ENCODE assay signal across 8 cellular contexts in the genomic region with DNA sequence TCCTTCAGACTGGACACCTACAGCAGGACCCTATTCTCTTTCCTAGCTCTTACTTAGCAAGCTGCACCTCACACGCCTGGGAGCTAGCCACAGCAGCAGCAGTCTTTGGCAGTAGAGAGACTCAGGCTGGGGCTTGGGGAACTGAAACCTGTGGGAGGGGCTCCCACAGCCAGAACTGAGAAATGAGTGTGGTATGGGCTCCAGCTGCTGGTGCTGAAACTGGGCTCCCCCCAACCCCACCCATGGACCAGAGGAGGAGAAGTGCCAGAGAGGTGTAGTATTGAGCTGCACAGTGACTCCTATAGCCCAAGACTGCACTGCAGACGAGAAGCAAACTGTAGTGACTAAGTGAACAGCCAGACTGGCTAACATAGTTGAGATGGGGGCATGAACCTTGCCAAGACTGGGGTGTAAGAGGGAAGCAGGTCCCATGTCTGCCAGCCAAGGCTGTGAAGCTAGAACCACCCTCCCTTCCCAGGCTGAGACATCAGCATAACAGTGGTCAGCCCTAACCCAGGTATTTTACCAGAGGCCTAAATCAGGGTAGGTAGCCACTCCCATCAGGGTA.
DNase-seq lines count a peak whose midpoint lies in the region; ATAC-seq, FAIRE-seq and TF ChIP-seq lines count a peak whose summit lies in the region.

No MANE protein-coding gene starts in this region.

- CTCF ChIA-PET in activated CD4-positive, alpha-beta T cell treated with anti-CD3 and anti-CD28 coated beads, Interleukin-2, amount 10 ng/mL, durations not matched to agents 7 days and 5 days (lab: Charles Lee), result interaction anchor here (1.6 kb wide), 1 partner anchor 14 kb away, joined by 6 read pairs; no protein-coding TSS in a partner anchor

- ATAC-seq in HG03135 (IDR thresholded peaks at IDR 0.05; ENCODE audit: unreplicated experiment), result peak; percentile 95
- ATAC-seq in aorta (ENCODE audit: low FRiP score), result peak; percentile 48

- peaks cover 0 to under 1% (median 0%) of the 10 kb centered on the region in 11 experiments; a peak in 1 of 22 replicates for H3K36me3 ChIP-seq in BLaER1 treated with 17β-estradiol and CSF1 and Interleukin-3, amounts not matched to agents 10 nM and 100 nM
- H3K36me3 ChIP-seq in liver (ENCODE audit: control insufficient read depth in 4 of 4, insufficient read depth in 3 of 4, low read depth in 1 of 4, low read length in 3 of 4) (no peaks in the 10 kb centered on the region), aorta (ENCODE audit: control insufficient read depth in 1 of 2, insufficient read depth in 2 of 2, low read length in 1 of 2) (no peaks in the 10 kb centered on the region)

- peak; percentile 97 for FAIRE-seq in GM19239 (lab: Jason Lieb, UNC)

- DNase-seq in GM19239 (ENCODE audit: insufficient read length, low spot score) (peak; percentile 81), aorta (peak in 1 of 2 donors; percentile 81), NCI-H1694 treated with DMSO at 0.1 percent for 48 hours (lab: John Stamatoyannopoulos, UW) (no peak), ecto neural progenitor cell (ENCODE audit: low spot score) (no peak)
- peak; percentile 37 for DNase-seq in activated CD4-positive, alpha-beta T cell treated with anti-CD3 and anti-CD28 coated beads, Interleukin-2, amount 10 ng/mL, durations not matched to agents 7 days and 5 days

- H3K4me1 ChIP-seq in BLaER1 treated with 17β-estradiol and CSF1 and Interleukin-3, amounts not matched to agents 10 nM and 100 nM, result peaks cover 27 to 50% (median 38%) of the 10 kb centered on the region in 10 experiments
- no peaks in the 10 kb centered on the region for H3K4me1 ChIP-seq in liver (ENCODE audit: control insufficient read depth in 4 of 4, insufficient read depth in 4 of 4, low read length in 3 of 4)
- no peaks in the 10 kb centered on the region for H3K4me1 ChIP-seq in aorta (ENCODE audit: control insufficient read depth in 1 of 2, insufficient read depth in 2 of 2, low read length in 2 of 2)

- H4K20me1 ChIP-seq in BLaER1 treated with 17β-estradiol and CSF1 and Interleukin-3, amounts not matched to agents 10 nM and 100 nM, result peaks cover 11 to 74% (median 32%) of the 10 kb centered on the region in 11 experiments; a peak in 19 of 22 replicates

- TF ChIP-seq RAD21 in liver (IDR thresholded peaks at IDR 0.05), result peak in 1 of 2 donors; percentile 16

- peak overlapping the region; percentile 82 for H3K27ac Mint-ChIP-seq in activated CD4-positive, alpha-beta T cell treated with anti-CD3 and anti-CD28 coated beads, Interleukin-2, amount 10 ng/mL, durations not matched to agents 7 days and 5 days

- peaks cover 37% of the 10 kb centered on the region for H3K4me1 Mint-ChIP-seq in activated CD4-positive, alpha-beta T cell treated with anti-CD3 and anti-CD28 coated beads, Interleukin-2, amount 10 ng/mL, durations not matched to agents 7 days and 5 days

- H3K4me2 ChIP-seq in BLaER1 treated with 17β-estradiol and CSF1 and Interleukin-3, amounts not matched to agents 10 nM and 100 nM, result peak overlapping the region; percentile 52 to 80 (median 65)

- POLR2A ChIA-PET in activated CD4-positive, alpha-beta T cell treated with anti-CD3 and anti-CD28 coated beads, Interleukin-2, amount 10 ng/mL, durations not matched to agents 7 days and 5 days (lab: Charles Lee), result no interaction called here

- H3K9me3 Mint-ChIP-seq in activated CD4-positive, alpha-beta T cell treated with anti-CD3 and anti-CD28 coated beads, Interleukin-2, amount 10 ng/mL, durations not matched to agents 7 days and 5 days, result no peaks in the 10 kb centered on the region

- no peak overlapping the region for H3K4me3 Mint-ChIP-seq in activated CD4-positive, alpha-beta T cell treated with anti-CD3 and anti-CD28 coated beads, Interleukin-2, amount 10 ng/mL, durations not matched to agents 7 days and 5 days

- H3K9ac ChIP-seq in BLaER1 treated with 17β-estradiol and CSF1 and Interleukin-3, amounts not matched to agents 10 nM and 100 nM, result no peak overlapping the region; a peak in 1 of 22 replicates
- no peak overlapping the region for H3K9ac ChIP-seq in liver (ENCODE audit: low read depth in 1 of 2, low read length in 2 of 2)

- H3K27me3 ChIP-seq in BLaER1 treated with 17β-estradiol and CSF1 and Interleukin-3, amounts not matched to agents 10 nM and 100 nM, result no peaks in the 10 kb centered on the region
- H3K27me3 ChIP-seq in liver (ENCODE audit: control insufficient read depth in 4 of 4, insufficient read depth in 4 of 4, low read length in 3 of 4) (no peaks in the 10 kb centered on the region), aorta (ENCODE audit: control insufficient read depth in 1 of 2, insufficient read depth in 2 of 2, low read length in 1 of 2) (no peaks in the 10 kb centered on the region)

- no peaks in the 10 kb centered on the region for H3K27me3 Mint-ChIP-seq in activated CD4-positive, alpha-beta T cell treated with anti-CD3 and anti-CD28 coated beads, Interleukin-2, amount 10 ng/mL, durations not matched to agents 7 days and 5 days

- WGBS in liver, result 83% methylated on average over 2 of the region's 2 CpGs
- 61 to 70% methylated on average over 2 of the region's 2 CpGs for WGBS in aorta, 2 donors

- H3K27ac ChIP-seq in BLaER1 treated with 17β-estradiol and CSF1 and Interleukin-3, amounts not matched to agents 10 nM and 100 nM, result peak overlapping the region in 5 of 11 experiments; percentile 27 to 54 (median 38); a peak in 4 of 22 replicates
- H3K27ac ChIP-seq in liver (ENCODE audit: low read depth in 1 of 2, low read length in 2 of 2) (no peak overlapping the region), aorta (ENCODE audit: low read depth in 1 of 2, low read length in 2 of 2) (no peak overlapping the region)

- TF ChIP-seq CTCF in liver (IDR thresholded peaks at IDR 0.05; ENCODE audit: low read depth, low read length, missing input control), result no peak

- intact Hi-C loops in aorta (cut with DNase I), result no loop called here

- H3K4me3 ChIP-seq in BLaER1 treated with 17β-estradiol and CSF1 and Interleukin-3, amounts not matched to agents 10 nM and 100 nM, result no peak overlapping the region
- H3K4me3 ChIP-seq in liver (ENCODE audit: low read depth in 1 of 3, low read length in 3 of 3) (no peak overlapping the region), aorta (ENCODE audit: low read length in 2 of 2) (no peak overlapping the region)

- peaks cover 0 to 14% (median 5%) of the 10 kb centered on the region in 11 experiments; a peak in 7 of 22 replicates for H3K9me3 ChIP-seq in BLaER1 treated with 17β-estradiol and CSF1 and Interleukin-3, amounts not matched to agents 10 nM and 100 nM (replicated peaks in 1 of 11)
- H3K9me3 ChIP-seq in liver (ENCODE audit: control insufficient read depth in 4 of 4, low read length in 3 of 4) (no peaks in the 10 kb centered on the region), aorta (ENCODE audit: control insufficient read depth, low read length) (peaks cover 2% of the 10 kb centered on the region)

- peaks cover 4% of the 10 kb centered on the region for H3K36me3 Mint-ChIP-seq in activated CD4-positive, alpha-beta T cell treated with anti-CD3 and anti-CD28 coated beads, Interleukin-2, amount 10 ng/mL, durations not matched to agents 7 days and 5 days (ENCODE audit: low read depth)

TF ChIP-seq in liver, 16 proteins besides CTCF, POLR2A, EP300 and RAD21:
- no peak for TF ChIP-seq NR2F2 (IDR thresholded peaks at IDR 0.05)
- TF ChIP-seq, protein P1, sequence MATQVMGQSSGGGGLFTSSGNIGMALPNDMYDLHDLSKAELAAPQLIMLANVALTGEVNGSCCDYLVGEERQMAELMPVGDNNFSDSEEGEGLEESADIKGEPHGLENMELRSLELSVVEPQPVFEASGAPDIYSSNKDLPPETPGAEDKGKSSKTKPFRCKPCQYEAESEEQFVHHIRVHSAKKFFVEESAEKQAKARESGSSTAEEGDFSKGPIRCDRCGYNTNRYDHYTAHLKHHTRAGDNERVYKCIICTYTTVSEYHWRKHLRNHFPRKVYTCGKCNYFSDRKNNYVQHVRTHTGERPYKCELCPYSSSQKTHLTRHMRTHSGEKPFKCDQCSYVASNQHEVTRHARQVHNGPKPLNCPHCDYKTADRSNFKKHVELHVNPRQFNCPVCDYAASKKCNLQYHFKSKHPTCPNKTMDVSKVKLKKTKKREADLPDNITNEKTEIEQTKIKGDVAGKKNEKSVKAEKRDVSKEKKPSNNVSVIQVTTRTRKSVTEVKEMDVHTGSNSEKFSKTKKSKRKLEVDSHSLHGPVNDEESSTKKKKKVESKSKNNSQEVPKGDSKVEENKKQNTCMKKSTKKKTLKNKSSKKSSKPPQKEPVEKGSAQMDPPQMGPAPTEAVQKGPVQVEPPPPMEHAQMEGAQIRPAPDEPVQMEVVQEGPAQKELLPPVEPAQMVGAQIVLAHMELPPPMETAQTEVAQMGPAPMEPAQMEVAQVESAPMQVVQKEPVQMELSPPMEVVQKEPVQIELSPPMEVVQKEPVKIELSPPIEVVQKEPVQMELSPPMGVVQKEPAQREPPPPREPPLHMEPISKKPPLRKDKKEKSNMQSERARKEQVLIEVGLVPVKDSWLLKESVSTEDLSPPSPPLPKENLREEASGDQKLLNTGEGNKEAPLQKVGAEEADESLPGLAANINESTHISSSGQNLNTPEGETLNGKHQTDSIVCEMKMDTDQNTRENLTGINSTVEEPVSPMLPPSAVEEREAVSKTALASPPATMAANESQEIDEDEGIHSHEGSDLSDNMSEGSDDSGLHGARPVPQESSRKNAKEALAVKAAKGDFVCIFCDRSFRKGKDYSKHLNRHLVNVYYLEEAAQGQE (IDR thresholded peaks at IDR 0.05), result peak; percentile 45
- no peak for TF ChIP-seq RXRA (IDR thresholded peaks at IDR 0.05)
- TF ChIP-seq, protein P2, sequence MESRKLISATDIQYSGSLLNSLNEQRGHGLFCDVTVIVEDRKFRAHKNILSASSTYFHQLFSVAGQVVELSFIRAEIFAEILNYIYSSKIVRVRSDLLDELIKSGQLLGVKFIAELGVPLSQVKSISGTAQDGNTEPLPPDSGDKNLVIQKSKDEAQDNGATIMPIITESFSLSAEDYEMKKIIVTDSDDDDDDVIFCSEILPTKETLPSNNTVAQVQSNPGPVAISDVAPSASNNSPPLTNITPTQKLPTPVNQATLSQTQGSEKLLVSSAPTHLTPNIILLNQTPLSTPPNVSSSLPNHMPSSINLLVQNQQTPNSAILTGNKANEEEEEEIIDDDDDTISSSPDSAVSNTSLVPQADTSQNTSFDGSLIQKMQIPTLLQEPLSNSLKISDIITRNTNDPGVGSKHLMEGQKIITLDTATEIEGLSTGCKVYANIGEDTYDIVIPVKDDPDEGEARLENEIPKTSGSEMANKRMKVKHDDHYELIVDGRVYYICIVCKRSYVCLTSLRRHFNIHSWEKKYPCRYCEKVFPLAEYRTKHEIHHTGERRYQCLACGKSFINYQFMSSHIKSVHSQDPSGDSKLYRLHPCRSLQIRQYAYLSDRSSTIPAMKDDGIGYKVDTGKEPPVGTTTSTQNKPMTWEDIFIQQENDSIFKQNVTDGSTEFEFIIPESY (IDR thresholded peaks at IDR 0.05), result no peak

Comparison
In these comparisons a context has a peak if more than half of its experiments do, and no peak if none do; other contexts are left out.
1. DNase-seq: peak in GM19239 (single experiment) and activated CD4-positive, alpha-beta T cell treated with anti-CD3 and anti-CD28 coated beads, Interleukin-2, amount 10 ng/mL, durations not matched to agents 7 days and 5 days (single experiment); none in NCI-H1694 treated with DMSO at 0.1 percent for 48 hours (single experiment) and ecto neural progenitor cell (single experiment).